In genomic region chr10:113754125-113754524, GRCh38 we compare ENCODE assay signal across 18 cellular contexts. TPM values are rescaled to one million over a fixed set of nuclear protein-coding genes. Genes with fewer than 3 reads are reported as not detected.
DNase-seq lines count a peak whose midpoint lies in the region; ATAC-seq and TF ChIP-seq lines count a peak whose summit lies in the region.
"Had no signal": no experiment of that assay in that cellular context is flagged by ENCODE, and none has a peak within 500 bp of the region (broad histone marks: within the 10 kb centered on the region; RNA-seq: fewer than 3 reads in every experiment).

No MANE protein-coding gene starts in this region.

- H3K27ac Mint-ChIP-seq in stimulated activated naive CD8-positive, alpha-beta T cell treated with anti-CD3 and anti-CD28 coated beads, Interleukin-15, amount 100 ng/mL, for 72 hours: no peak overlapping the region
- no peak overlapping the region for H3K27ac Mint-ChIP-seq in activated T-helper 17 cell treated with anti-CD3 and anti-CD28 coated beads, Interleukin-2, amount 50 U/mL, for 72 hours
- H3K27ac Mint-ChIP-seq: CD4-positive, alpha-beta T cell had no signal

- peak; percentile 9 for ATAC-seq in stimulated activated naive CD8-positive, alpha-beta T cell treated with anti-CD3 and anti-CD28 coated beads, Interleukin-15, Interleukin-2, amounts not matched to agents 100 U/mL and 50 U/mL, for 24 hours
- no peak for ATAC-seq in stimulated activated naive CD8-positive, alpha-beta T cell treated with anti-CD3 and anti-CD28 coated beads, Interleukin-15, amount 100 ng/mL, for 72 hours
- peak; percentile 14 for ATAC-seq in activated T-helper 17 cell treated with anti-CD3 and anti-CD28 coated beads, Interleukin-2, amount 50 U/mL, for 72 hours (replicated peaks)
- ATAC-seq in HG02884 (IDR thresholded peaks at IDR 0.05; ENCODE audit: unreplicated experiment) (no peak), HG02763 (IDR thresholded peaks at IDR 0.05; ENCODE audit: unreplicated experiment) (no peak), HG03108 (IDR thresholded peaks at IDR 0.05; ENCODE audit: unreplicated experiment) (no peak)
- ATAC-seq: HCT116, HepG2 had no signal

- WGBS in transverse colon (ENCODE audit: low coverage in 1 of 2), 2 donors: 33 to 73% methylated on average over 1 to 2 of the region's 3 CpGs

- TF ChIP-seq POLR2A in NB4 (IDR thresholded peaks at IDR 0.05; ENCODE audit: extremely low read depth, insufficient read length) (no peak), transverse colon (IDR thresholded peaks at IDR 0.05) (no peak)

- peak overlapping the region in 3 of 4 donors; percentile 75 to 80 (median 77) for H3K27ac ChIP-seq in transverse colon
- H3K27ac ChIP-seq: BLaER1 treated with 17β-estradiol and CSF1 and Interleukin-3, amounts not matched to agents 10 nM and 100 nM; GM23248 had no signal

- intact Hi-C loops in transverse colon (cut with DNase I; ENCODE audit: low total_unique reads): no loop called here

- H3K9me3 ChIP-seq in transverse colon: no peaks in the 10 kb centered on the region
- H3K9me3 ChIP-seq: BLaER1 treated with 17β-estradiol and CSF1 and Interleukin-3, amounts not matched to agents 10 nM and 100 nM had no signal

- no peaks in the 10 kb centered on the region for H3K36me3 Mint-ChIP-seq in activated T-helper 17 cell treated with anti-CD3 and anti-CD28 coated beads, Interleukin-2, amount 50 U/mL, for 72 hours (ENCODE audit: low read depth)

- H3K4me1 ChIP-seq in transverse colon: peaks cover 0 to 61% (median 33%) of the 10 kb centered on the region in 4 donors

- peaks cover 40% of the 10 kb centered on the region for H3K27me3 Mint-ChIP-seq in stimulated activated naive CD8-positive, alpha-beta T cell treated with anti-CD3 and anti-CD28 coated beads, Interleukin-15, amount 100 ng/mL, for 72 hours
- H3K27me3 Mint-ChIP-seq in activated T-helper 17 cell treated with anti-CD3 and anti-CD28 coated beads, Interleukin-2, amount 50 U/mL, for 72 hours: peaks cover 18% of the 10 kb centered on the region

- H3K4me3 Mint-ChIP-seq in stimulated activated naive CD8-positive, alpha-beta T cell treated with anti-CD3 and anti-CD28 coated beads, Interleukin-15, amount 100 ng/mL, for 72 hours: no peak overlapping the region
- no peak overlapping the region for H3K4me3 Mint-ChIP-seq in activated T-helper 17 cell treated with anti-CD3 and anti-CD28 coated beads, Interleukin-2, amount 50 U/mL, for 72 hours
- H3K4me3 Mint-ChIP-seq: CD4-positive, alpha-beta T cell had no signal

- no peak for DNase-seq in stimulated activated naive CD8-positive, alpha-beta T cell treated with anti-CD3 and anti-CD28 coated beads, Interleukin-15, Interleukin-2, amounts not matched to agents 100 U/mL and 50 U/mL, for 24 hours
- no peak for DNase-seq in stimulated activated naive CD8-positive, alpha-beta T cell treated with anti-CD3 and anti-CD28 coated beads, Interleukin-15, amount 100 ng/mL, for 72 hours
- DNase-seq in NB4 (ENCODE audit: low read depth) (peak; percentile 12), transverse colon (no peak)
- DNase-seq: 8988T; ACHN; Calu3; CD4-positive, alpha-beta T cell; DMS 273 treated with DMSO at 0.1 percent for 48 hours; GM23248 had no signal

- H3K4me1 Mint-ChIP-seq in stimulated activated naive CD8-positive, alpha-beta T cell treated with anti-CD3 and anti-CD28 coated beads, Interleukin-15, amount 100 ng/mL, for 72 hours: no peaks in the 10 kb centered on the region
- H3K4me1 Mint-ChIP-seq in activated T-helper 17 cell treated with anti-CD3 and anti-CD28 coated beads, Interleukin-2, amount 50 U/mL, for 72 hours: no peaks in the 10 kb centered on the region

- no peaks in the 10 kb centered on the region for H3K9me3 Mint-ChIP-seq in stimulated activated naive CD8-positive, alpha-beta T cell treated with anti-CD3 and anti-CD28 coated beads, Interleukin-15, amount 100 ng/mL, for 72 hours
- H3K9me3 Mint-ChIP-seq in activated T-helper 17 cell treated with anti-CD3 and anti-CD28 coated beads, Interleukin-2, amount 50 U/mL, for 72 hours: no peaks in the 10 kb centered on the region
- H3K9me3 Mint-ChIP-seq: CD4-positive, alpha-beta T cell had no signal

- no peak overlapping the region for H3K4me3 ChIP-seq in NB4 (ENCODE audit: low read depth, low read length)
- H3K4me3 ChIP-seq in transverse colon: no peak overlapping the region
- H3K4me3 ChIP-seq: BLaER1 treated with 17β-estradiol and CSF1 and Interleukin-3, amounts not matched to agents 10 nM and 100 nM; GM23248 had no signal

- H3K27me3 ChIP-seq in transverse colon: no peaks in the 10 kb centered on the region
- H3K27me3 ChIP-seq: BLaER1 treated with 17β-estradiol and CSF1 and Interleukin-3, amounts not matched to agents 10 nM and 100 nM had no signal

- H3K36me3 ChIP-seq in transverse colon: no peaks in the 10 kb centered on the region
- H3K36me3 ChIP-seq: BLaER1 treated with 17β-estradiol and CSF1 and Interleukin-3, amounts not matched to agents 10 nM and 100 nM had no signal

- TF ChIP-seq CTCF in NB4 (IDR thresholded peaks at IDR 0.05; ENCODE audit: low read depth, low read length) (no peak), transverse colon (IDR thresholded peaks at IDR 0.05) (no peak)

- TF ChIP-seq EP300 in transverse colon (IDR thresholded peaks at IDR 0.05; ENCODE audit: low read depth): no peak

- in situ Hi-C loops in transverse colon (cut with MboI; ENCODE audit: low pct_ligation_motif_present in 1 of 4, low pct_unique_long_range_greater_than_20kb in 1 of 4, low sequenced_read_pairs in 3 of 4): no loop called here

RNA-seq across cellular contexts. Expression of gene PLEKHS1, which starts 2.6 kb away (rescaled TPM):
- total RNA-seq in activated T-helper 17 cell treated with anti-CD3 and anti-CD28 coated beads, Interleukin-2, amount 50 U/mL, for 72 hours: not detected
- 10 to 100 TPM in 2 of 4 donors, 1 to 10 TPM in 1, under 1 TPM in 1; 0.60 to 12.0 (median 5.8) TPM for total RNA-seq in transverse colon
- total RNA-seq: Daoy, GM23248, HepG2 had no signal

Comparison
In these comparisons a context has a peak if more than half of its experiments do, and no peak if none do; other contexts are left out.
1. ATAC-seq: peak in stimulated activated naive CD8-positive, alpha-beta T cell treated with anti-CD3 and anti-CD28 coated beads, Interleukin-15, Interleukin-2, amounts not matched to agents 100 U/mL and 50 U/mL, for 24 hours (single experiment) and activated T-helper 17 cell treated with anti-CD3 and anti-CD28 coated beads, Interleukin-2, amount 50 U/mL, for 72 hours (single experiment); none in stimulated activated naive CD8-positive, alpha-beta T cell treated with anti-CD3 and anti-CD28 coated beads, Interleukin-15, amount 100 ng/mL, for 72 hours (single experiment), HG02884 (single experiment), HG02763 (single experiment) and HG03108 (single experiment).